ENCODE assay signal across 8 cellular contexts in genomic region chr1:206982216-206982615, GRCh38.
A peak's percentile ranks its signal among the peaks of the same experiment; 100 is the strongest.
DNase-seq lines count a peak whose midpoint lies in the region; ATAC-seq and FAIRE-seq lines count a peak whose summit lies in the region.

No MANE protein-coding gene starts in this region.

- peak; percentile 25 for FAIRE-seq in TTC549 (lab: Jason Lieb, UNC)

- ATAC-seq in GM19452 (IDR thresholded peaks at IDR 0.05; ENCODE audit: unreplicated experiment) (peak; percentile 55), GM18868 (IDR thresholded peaks at IDR 0.05; ENCODE audit: unreplicated experiment) (no peak)

- peak; percentile 81 for DNase-seq in AG08395 (ENCODE audit: low spot score)
- DNase-seq in NCI-H1417 treated with DMSO at 0.1 percent for 48 hours (lab: John Stamatoyannopoulos, UW), result peak; percentile 4
- peak; percentile 67 for DNase-seq in astrocyte of the hippocampus (ENCODE audit: low read depth, low spot score)
- peak; percentile 56 for DNase-seq in iPS DF 4.7 (ENCODE audit: extremely low read depth, low spot score)
- DNase-seq in stimulated activated CD4-positive, alpha-beta T cell treated with anti-CD3 and anti-CD28 coated beads, Interleukin-1b, Interleukin-23, amount 100 ng/mL, for 24 hours (ENCODE audit: low read depth in 4 of 4, low spot score in 1 of 4), result peak; percentile 20 to 31 (median 27)

Comparison
In these comparisons a context has a peak if more than half of its experiments do, and no peak if none do; other contexts are left out.
1. DNase-seq: peak in every context shown above with its lines; median percentile 81 in AG08395; 67 in astrocyte of the hippocampus; 56 in iPS DF 4.7; 27 in stimulated activated CD4-positive, alpha-beta T cell treated with anti-CD3 and anti-CD28 coated beads, Interleukin-1b, Interleukin-23, amount 100 ng/mL, for 24 hours; 4 in NCI-H1417 treated with DMSO at 0.1 percent for 48 hours.